In genomic region chr6:32843979-32844838, GRCh38 we compare ENCODE assay signal across 8 cellular contexts. TPM values are rescaled to one million over a fixed set of nuclear protein-coding genes. Genes with fewer than 3 reads are reported as not detected.
DNase-seq lines count a peak whose midpoint lies in the region; ATAC-seq and TF ChIP-seq lines count a peak whose summit lies in the region.

Gene PSMB8 (minus strand): TSS chr6:32844047. CDS start chr6:32843996, 51 bp downstream.

- CTCF ChIA-PET in activated B cell treated with CpG ODN at 0.5 μM for 24 hours (lab: Charles Lee): interaction anchor here (0.9 to 9.7 kb wide), 4 partner anchors 10 to 141 kb away, joined by 3 to 218 read pairs (median 18); partner anchors contain the start of genes PSMB9 and TAP1

- peak; percentile 79 for ATAC-seq in HG03175 (IDR thresholded peaks at IDR 0.05; ENCODE audit: unreplicated experiment)
- peak; percentile 78 for ATAC-seq in activated B cell treated with CpG ODN at 0.5 μM for 24 hours (ENCODE audit: low read depth)

- POLR2A ChIA-PET in activated B cell treated with CpG ODN at 0.5 μM for 24 hours (lab: Charles Lee): interaction anchor here (0.6 to 11.9 kb wide), 55 partner anchors 13 to 1048 kb away, joined by 3 to 904 read pairs (median 5); partner anchors contain the start of genes AGPAT1, ATF6B, B3GALT4 and BRD2

- no peaks in the 10 kb centered on the region for H3K9me3 Mint-ChIP-seq in activated B cell treated with CpG ODN at 0.5 μM for 24 hours

- TF ChIP-seq POLR2A in GM18951 (IDR thresholded peaks at IDR 0.05; ENCODE audit: extremely low read depth, insufficient read depth, insufficient read length): peak; percentile 51

- in situ Hi-C loops in GM18951 (cut with MboI; ENCODE audit: low sequenced_read_pairs, unreplicated experiment): no loop called here

- peaks cover 92% of the 10 kb centered on the region for H3K4me1 Mint-ChIP-seq in activated B cell treated with CpG ODN at 0.5 μM for 24 hours

- TF ChIP-seq CTCF in activated B cell treated with CpG ODN at 0.5 μM for 24 hours (IDR thresholded peaks at IDR 0.05): no peak
- peak; percentile 31 for TF ChIP-seq CTCF in cardiac fibroblast (IDR thresholded peaks at IDR 0.05; ENCODE audit: low read depth, low read length)

- no peaks in the 10 kb centered on the region for H3K27me3 Mint-ChIP-seq in activated B cell treated with CpG ODN at 0.5 μM for 24 hours

- H3K36me3 Mint-ChIP-seq in activated B cell treated with CpG ODN at 0.5 μM for 24 hours (ENCODE audit: low read depth): peaks cover 92% of the 10 kb centered on the region

- peak within 1 kb of the TSS; percentile 100 for H3K27ac Mint-ChIP-seq in activated B cell treated with CpG ODN at 0.5 μM for 24 hours

- intact Hi-C loops in activated B cell treated with CpG ODN at 0.5 μM for 24 hours (cut with micrococcal nuclease): loop anchor here (1.0 to 5.0 kb wide), 4 partner anchors 9 to 573 kb away; partner anchors contain the start of genes CUTA, HLA-DMB and TAP1

- DNase-seq in AG08396 (ENCODE audit: low spot score): peak; percentile 92
- peak; percentile 95 for DNase-seq in NCI-H226
- DNase-seq in activated B cell treated with CpG ODN at 0.5 μM for 24 hours: peak; percentile 96
- peak; percentile 93 to 94 for DNase-seq in cardiac fibroblast (ENCODE audit: low read depth in 2 of 2)
- peak; percentile 94 for DNase-seq in inferior parietal cortex (ENCODE audit: extremely low spot score)
- peak; percentile 77 for DNase-seq in smooth muscle cell of the brain vasculature (ENCODE audit: low read depth, low spot score)

- peak within 1 kb of the TSS; percentile 69 to 92 for H3K4me3 ChIP-seq in cardiac fibroblast (replicated peaks in 1 of 2; ENCODE audit: low read depth in 2 of 2, low read length in 2 of 2)

- peak within 1 kb of the TSS; percentile 99 for H3K4me3 Mint-ChIP-seq in activated B cell treated with CpG ODN at 0.5 μM for 24 hours

RNA-seq across cellular contexts. Expression of gene PSMB8, which starts in this region (rescaled TPM):
- total RNA-seq in activated B cell treated with CpG ODN at 0.5 μM for 24 hours: 182 and 194 TPM in 2 replicates

Comparison
In these comparisons a context has a peak if more than half of its experiments do, and no peak if none do; other contexts are left out.
1. Peak in every context shown above with its lines: DNase-seq, ATAC-seq and H3K4me3 ChIP-seq.